ENCODE assay signal across 8 cellular contexts in the genomic region with DNA sequence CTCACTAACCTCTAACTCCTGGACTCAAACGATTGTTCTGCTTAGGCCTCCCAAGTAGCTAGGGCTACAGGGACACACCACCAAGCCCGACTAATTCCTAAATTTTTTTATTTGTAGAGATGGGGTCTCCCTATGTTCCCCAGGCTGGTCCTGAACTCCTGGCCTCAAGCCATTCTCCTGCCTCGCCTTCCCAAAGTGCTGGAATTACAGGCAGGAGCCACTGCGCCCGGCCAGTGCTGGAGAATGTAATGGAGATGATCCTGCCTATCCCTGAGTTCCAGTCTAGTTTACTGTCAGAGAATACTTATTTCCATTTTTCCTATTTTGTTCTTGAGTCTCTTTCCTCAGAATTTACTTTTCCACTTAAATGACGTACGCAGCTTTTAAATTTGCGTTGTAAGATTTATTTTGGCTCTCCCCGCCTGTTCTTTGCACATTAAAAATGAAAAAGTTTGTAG. TPM values are rescaled to one million over a fixed set of nuclear protein-coding genes. Genes with fewer than 3 reads are reported as not detected.
DNase-seq lines count a peak whose midpoint lies in the region; ATAC-seq and TF ChIP-seq lines count a peak whose summit lies in the region.

A gene (plus strand): TSS at position 408 of the 458 bp plus-strand sequence. CDS start 1,606 bp downstream, outside the sequence.

- POLR2A ChIA-PET in PC-3 (lab: Charles Lee; ENCODE audit: unreplicated experiment): interaction anchor here (0.6 kb wide), 1 partner anchor 263 kb away, joined by 4 read pairs; a partner anchor contains a TSS

- no peaks in the 10 kb centered on the region for H4K20me1 ChIP-seq in PC-3 (ENCODE audit: low read length)

- peaks cover 3% of the 10 kb centered on the region for H3F3A ChIP-seq in PC-3 (ENCODE audit: low read length, unreplicated experiment)

- H3K4me1 ChIP-seq in PC-3 (ENCODE audit: insufficient read depth, low read length) (peaks cover 34% of the 10 kb centered on the region), endocrine pancreas (ENCODE audit: control insufficient read depth, insufficient read depth, low read length) (peaks cover 8% of the 10 kb centered on the region), neutrophil (ENCODE audit: control insufficient read depth in 1 of 2, insufficient read depth in 1 of 2, low read depth in 1 of 2, low read length in 1 of 2) (peaks cover 15 to 22% of the 10 kb centered on the region in 2 experiments)

- H3K4me2 ChIP-seq in PC-3 (ENCODE audit: low read length): peak within 1 kb of the TSS; percentile 92

- TF ChIP-seq CTCF in PC-3 (conservative IDR thresholded peaks at IDR 0.05; ENCODE audit: low read depth, low read length): no peak
- TF ChIP-seq CTCF in neutrophil (IDR thresholded peaks at IDR 0.05): no peak

- H3K9me2 ChIP-seq in PC-3 (replicated peaks; ENCODE audit: low read length): no peaks in the 10 kb centered on the region

- DNase-seq in DMS53 (lab: John Stamatoyannopoulos, UW) (peak; percentile 45), PC-3 (no peak), HPDE6-E6E7 (ENCODE audit: extremely low spot score) (no peak), NCI-H2196 treated with DMSO at 0.1 percent for 48 hours (lab: John Stamatoyannopoulos, UW; ENCODE audit: unreplicated experiment) (no peak)

- H3K27me3 ChIP-seq in PC-3 (ENCODE audit: low read length): no peaks in the 10 kb centered on the region
- H3K27me3 ChIP-seq in endocrine pancreas (ENCODE audit: control insufficient read depth, insufficient read depth, low read length): no peaks in the 10 kb centered on the region
- no peaks in the 10 kb centered on the region for H3K27me3 ChIP-seq in neutrophil

- H3K27ac ChIP-seq in PC-3 (ENCODE audit: low read length) (peak within 1 kb of the TSS; percentile 89), neutrophil (peak within 1 kb of the TSS; percentile 76)

- BruUV-seq in PC-3 (replicated peaks; lab: Mats Ljungman, UMichigan): no TSS peak

- H3K79me2 ChIP-seq in PC-3 (ENCODE audit: low read length): peaks cover 26% of the 10 kb centered on the region

- intact Hi-C loops in PC-3 (cut with micrococcal nuclease): loop anchor here (1.0 to 5.0 kb wide), 2 partner anchors 32 to 263 kb away; a partner anchor contains a TSS

- no peak for ATAC-seq in PC-3
- ATAC-seq in HG02571 (IDR thresholded peaks at IDR 0.05; ENCODE audit: unreplicated experiment): no peak
- no peak for ATAC-seq in GM18519 (IDR thresholded peaks at IDR 0.05; ENCODE audit: low FRiP score, unreplicated experiment)

- peak within 1 kb of the TSS; percentile 89 for H3K9ac ChIP-seq in PC-3 (ENCODE audit: low read length)
- peak within 1 kb of the TSS; percentile 70 for H3K9ac ChIP-seq in endocrine pancreas (ENCODE audit: control insufficient read depth, insufficient read depth, low read length)

- H3K4me3 ChIP-seq in PC-3 (ENCODE audit: low read length) (peak within 1 kb of the TSS; percentile 80), endocrine pancreas (ENCODE audit: control insufficient read depth, insufficient read depth, low read length) (peak within 1 kb of the TSS; percentile 68), neutrophil (ENCODE audit: low read depth in 1 of 2, low read length in 1 of 2) (peak within 1 kb of the TSS; percentile 73 to 93)

- H2AFZ ChIP-seq in PC-3 (ENCODE audit: low read length): peak within 1 kb of the TSS; percentile 81

- CTCF ChIA-PET in PC-3 (lab: Charles Lee): no interaction called here

- H3K36me3 ChIP-seq in PC-3 (ENCODE audit: low read depth, low read length): peaks cover 31% of the 10 kb centered on the region
- H3K36me3 ChIP-seq in endocrine pancreas (ENCODE audit: control insufficient read depth, insufficient read depth, low read length): peaks cover 2% of the 10 kb centered on the region
- H3K36me3 ChIP-seq in neutrophil: peaks cover 24% of the 10 kb centered on the region

- H3K9me3 ChIP-seq in PC-3 (ENCODE audit: low read length): no peaks in the 10 kb centered on the region
- no peaks in the 10 kb centered on the region for H3K9me3 ChIP-seq in endocrine pancreas (ENCODE audit: control insufficient read depth, low read length)
- H3K9me3 ChIP-seq in neutrophil: no peaks in the 10 kb centered on the region

RNA-seq across cellular contexts. Expression of the gene that starts here (rescaled TPM):
- total RNA-seq in PC-3 (2014; rRNA removed): 49.8 and 64.7 TPM in 2 replicates
